ENCODE assay signal across 20 cellular contexts in the genomic region with DNA sequence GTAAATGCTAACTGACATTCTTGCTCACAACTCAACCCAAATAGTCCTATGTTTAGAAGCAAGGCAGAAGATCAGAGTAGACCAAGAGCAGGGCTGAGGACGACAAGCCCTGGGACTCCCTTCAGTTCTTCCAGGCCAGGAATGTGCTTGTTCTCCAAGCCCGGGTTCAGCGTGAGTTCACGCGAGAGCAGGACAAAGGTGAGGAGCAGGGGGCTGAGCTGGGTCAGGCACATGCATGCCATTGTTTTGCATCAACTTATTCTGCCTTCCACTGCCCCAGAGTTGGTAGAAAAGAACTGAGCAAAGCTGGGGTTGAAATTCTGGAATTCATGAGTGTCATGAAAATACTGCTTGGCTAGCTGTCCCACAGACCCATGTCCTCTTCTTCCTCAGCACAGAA.
DNase-seq lines count a peak whose midpoint lies in the region; ATAC-seq, FAIRE-seq and TF ChIP-seq lines count a peak whose summit lies in the region.
"Had no signal": no experiment of that assay in that cellular context is flagged by ENCODE, and none has a peak within 500 bp of the region (broad histone marks: within the 10 kb centered on the region; RNA-seq: fewer than 3 reads in every experiment).

No MANE protein-coding gene starts in this region.

- WGBS in psoas muscle, 3 donors: 57 to 69% (median 68%) methylated on average over 5 of the region's 5 CpGs

- H3K36me3 Mint-ChIP-seq in GM23338 (ENCODE audit: low read depth): no peaks in the 10 kb centered on the region
- H3K36me3 Mint-ChIP-seq: CD8-positive, alpha-beta T cell had no signal

- TF ChIP-seq CTCF in GM23338 (conservative IDR thresholded peaks at IDR 0.05; ENCODE audit: low read depth in 2 of 2): no peak
- no peak for TF ChIP-seq CTCF in kidney (IDR thresholded peaks at IDR 0.05; ENCODE audit: borderline replicate concordance, extremely low read depth, insufficient read depth)
- TF ChIP-seq CTCF in psoas muscle (IDR thresholded peaks at IDR 0.05): no peak

- H3F3A ChIP-seq in GM23338 (replicated peaks; ENCODE audit: low read depth): no peaks in the 10 kb centered on the region

- H3K36me3 ChIP-seq in GM23338 (ENCODE audit: insufficient read depth) (no peaks in the 10 kb centered on the region), NT2/D1 (ENCODE audit: insufficient read depth, insufficient read length, low read length) (no peaks in the 10 kb centered on the region), kidney (ENCODE audit: control insufficient read depth in 1 of 2, insufficient read depth in 2 of 2, low read length in 2 of 2) (no peaks in the 10 kb centered on the region), psoas muscle (ENCODE audit: insufficient read depth in 1 of 2, low read depth in 1 of 2) (no peaks in the 10 kb centered on the region)
- H3K36me3 ChIP-seq: BLaER1, HAP-1 had no signal

- H3K27ac ChIP-seq in GM23338 (ENCODE audit: low read depth): no peak overlapping the region
- no peak overlapping the region for H3K27ac ChIP-seq in kidney (ENCODE audit: low read depth in 2 of 2, low read length in 2 of 2)
- no peak overlapping the region for H3K27ac ChIP-seq in psoas muscle
- H3K27ac ChIP-seq: BLaER1 had no signal

- H4K20me1 ChIP-seq in GM23338 (replicated peaks; ENCODE audit: insufficient read depth): no peaks in the 10 kb centered on the region

- H3K4me1 Mint-ChIP-seq in GM23338: peaks cover 20% of the 10 kb centered on the region

- no peak overlapping the region for H2AFZ ChIP-seq in GM23338

- H3K27me3 Mint-ChIP-seq in GM23338 (ENCODE audit: insufficient read depth, low read depth, poor library complexity): peaks cover 7% of the 10 kb centered on the region

- H3K79me2 ChIP-seq in GM23338 (replicated peaks; ENCODE audit: insufficient read depth): no peaks in the 10 kb centered on the region

- H3K9me2 ChIP-seq in GM23338 (ENCODE audit: insufficient read depth): no peaks in the 10 kb centered on the region

- H3K4me1 ChIP-seq in GM23338 (ENCODE audit: insufficient read depth): no peaks in the 10 kb centered on the region
- H3K4me1 ChIP-seq in NT2/D1 (ENCODE audit: insufficient read depth, insufficient read length): peaks cover 8% of the 10 kb centered on the region
- H3K4me1 ChIP-seq in kidney (ENCODE audit: control insufficient read depth in 1 of 2, insufficient read depth in 1 of 2, low read depth in 1 of 2, low read length in 2 of 2): no peaks in the 10 kb centered on the region
- no peaks in the 10 kb centered on the region for H3K4me1 ChIP-seq in psoas muscle
- H3K4me1 ChIP-seq: HAP-1 had no signal

- DNase-seq in GM23338 (ENCODE audit: low spot score) (peak; percentile 35), NT2/D1 (ENCODE audit: low read depth, low spot score) (peak; percentile 27), kidney (peak; percentile 23), posterior vena cava (ENCODE audit: low spot score) (peak; percentile 38), psoas muscle (no peak), ACHN (no peak), amniotic stem cell (lab: John Stamatoyannopoulos, UW) (no peak)
- no peak for DNase-seq in stimulated activated CD4-positive, alpha-beta T cell treated with anti-CD3 and anti-CD28 coated beads, Interleukin-4, amount 100 ng/mL, for 1 hour
- DNase-seq: CD8-positive, alpha-beta T cell; GF-D8; KG1; NCI-H1092 treated with DMSO at 0.1 percent for 48 hours; NCI-H146; NCI-H2029; NCI-H226; NCI-H524 treated with DMSO at 0.1 percent for 48 hours; OCI-M1; SHP77 had no signal

- H3K9me3 Mint-ChIP-seq in GM23338: no peaks in the 10 kb centered on the region
- H3K9me3 Mint-ChIP-seq: CD8-positive, alpha-beta T cell had no signal

- ATAC-seq in GM23338 (peak; percentile 73), psoas muscle (no peak)
- ATAC-seq: CD8-positive, alpha-beta T cell had no signal

- H3K27ac Mint-ChIP-seq in GM23338: no peak overlapping the region
- H3K27ac Mint-ChIP-seq: CD8-positive, alpha-beta T cell had no signal

- intact Hi-C loops in kidney (cut with DNase I): no loop called here
- intact Hi-C loops in posterior vena cava (cut with DNase I): no loop called here
- intact Hi-C loops in psoas muscle (cut with DNase I): loop anchor here in 1 of 2 donors (10.0 kb wide), 1 partner anchor 63 kb away; no protein-coding TSS in a partner anchor

- H3K9me3 ChIP-seq in NT2/D1 (ENCODE audit: insufficient read depth, low read length) (no peaks in the 10 kb centered on the region), kidney (ENCODE audit: control insufficient read depth in 1 of 2, low read length in 2 of 2) (no peaks in the 10 kb centered on the region), psoas muscle (no peaks in the 10 kb centered on the region)
- H3K9me3 ChIP-seq: BLaER1, HAP-1 had no signal

- no peak overlapping the region for H3K4me3 Mint-ChIP-seq in GM23338
- H3K4me3 Mint-ChIP-seq: CD8-positive, alpha-beta T cell had no signal

- in situ Hi-C loops in ACHN (cut with HindIII; ENCODE audit: low pct_ligation_motif_present, low pct_unique_long_range_greater_than_20kb, low sequenced_read_pairs): no loop called here

- H3K9ac ChIP-seq in NT2/D1 (ENCODE audit: insufficient read length, low read depth) (no peak overlapping the region), kidney (ENCODE audit: low read length in 2 of 2) (no peak overlapping the region)
- H3K9ac ChIP-seq: BLaER1 had no signal

- no peak overlapping the region for H3K4me3 ChIP-seq in GM23338
- no peak overlapping the region for H3K4me3 ChIP-seq in NT2/D1 (ENCODE audit: insufficient read length, low read depth)
- no peak overlapping the region for H3K4me3 ChIP-seq in kidney (ENCODE audit: low read length in 2 of 2)
- H3K4me3 ChIP-seq in psoas muscle: no peak overlapping the region
- H3K4me3 ChIP-seq: BLaER1, HAP-1 had no signal

- FAIRE-seq in kidney (lab: Jason Lieb, UNC): no peak

- H3K27me3 ChIP-seq in GM23338 (ENCODE audit: insufficient read depth) (no peaks in the 10 kb centered on the region), NT2/D1 (ENCODE audit: insufficient read depth, insufficient read length) (no peaks in the 10 kb centered on the region), psoas muscle (ENCODE audit: insufficient read depth in 3 of 3, low read length in 2 of 3) (peaks cover 0 to 4% (median 0%) of the 10 kb centered on the region in 3 donors)
- H3K27me3 ChIP-seq: BLaER1 had no signal

- no peak overlapping the region for H3K4me2 ChIP-seq in GM23338

TF ChIP-seq in GM23338, 12 proteins besides CTCF, POLR2A, EP300 and RAD21 (continues in another document):
- TF ChIP-seq JUNB (IDR thresholded peaks at IDR 0.05; ENCODE audit: unreplicated experiment): no peak
- TF ChIP-seq, protein P1, sequence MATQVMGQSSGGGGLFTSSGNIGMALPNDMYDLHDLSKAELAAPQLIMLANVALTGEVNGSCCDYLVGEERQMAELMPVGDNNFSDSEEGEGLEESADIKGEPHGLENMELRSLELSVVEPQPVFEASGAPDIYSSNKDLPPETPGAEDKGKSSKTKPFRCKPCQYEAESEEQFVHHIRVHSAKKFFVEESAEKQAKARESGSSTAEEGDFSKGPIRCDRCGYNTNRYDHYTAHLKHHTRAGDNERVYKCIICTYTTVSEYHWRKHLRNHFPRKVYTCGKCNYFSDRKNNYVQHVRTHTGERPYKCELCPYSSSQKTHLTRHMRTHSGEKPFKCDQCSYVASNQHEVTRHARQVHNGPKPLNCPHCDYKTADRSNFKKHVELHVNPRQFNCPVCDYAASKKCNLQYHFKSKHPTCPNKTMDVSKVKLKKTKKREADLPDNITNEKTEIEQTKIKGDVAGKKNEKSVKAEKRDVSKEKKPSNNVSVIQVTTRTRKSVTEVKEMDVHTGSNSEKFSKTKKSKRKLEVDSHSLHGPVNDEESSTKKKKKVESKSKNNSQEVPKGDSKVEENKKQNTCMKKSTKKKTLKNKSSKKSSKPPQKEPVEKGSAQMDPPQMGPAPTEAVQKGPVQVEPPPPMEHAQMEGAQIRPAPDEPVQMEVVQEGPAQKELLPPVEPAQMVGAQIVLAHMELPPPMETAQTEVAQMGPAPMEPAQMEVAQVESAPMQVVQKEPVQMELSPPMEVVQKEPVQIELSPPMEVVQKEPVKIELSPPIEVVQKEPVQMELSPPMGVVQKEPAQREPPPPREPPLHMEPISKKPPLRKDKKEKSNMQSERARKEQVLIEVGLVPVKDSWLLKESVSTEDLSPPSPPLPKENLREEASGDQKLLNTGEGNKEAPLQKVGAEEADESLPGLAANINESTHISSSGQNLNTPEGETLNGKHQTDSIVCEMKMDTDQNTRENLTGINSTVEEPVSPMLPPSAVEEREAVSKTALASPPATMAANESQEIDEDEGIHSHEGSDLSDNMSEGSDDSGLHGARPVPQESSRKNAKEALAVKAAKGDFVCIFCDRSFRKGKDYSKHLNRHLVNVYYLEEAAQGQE (IDR thresholded peaks at IDR 0.05; ENCODE audit: unreplicated experiment): no peak
- TF ChIP-seq EZH2phosphoT487 (IDR thresholded peaks at IDR 0.05; ENCODE audit: unreplicated experiment): no peak
- no peak for TF ChIP-seq ZNF114 (CRISPR knock-in tag; IDR thresholded peaks at IDR 0.05)
- TF ChIP-seq CREB1 (CRISPR knock-in tag; IDR thresholded peaks at IDR 0.05; ENCODE audit: low read depth): no peak
- no peak for TF ChIP-seq NANOG (IDR thresholded peaks at IDR 0.05; ENCODE audit: borderline replicate concordance)
- TF ChIP-seq, protein P2, sequence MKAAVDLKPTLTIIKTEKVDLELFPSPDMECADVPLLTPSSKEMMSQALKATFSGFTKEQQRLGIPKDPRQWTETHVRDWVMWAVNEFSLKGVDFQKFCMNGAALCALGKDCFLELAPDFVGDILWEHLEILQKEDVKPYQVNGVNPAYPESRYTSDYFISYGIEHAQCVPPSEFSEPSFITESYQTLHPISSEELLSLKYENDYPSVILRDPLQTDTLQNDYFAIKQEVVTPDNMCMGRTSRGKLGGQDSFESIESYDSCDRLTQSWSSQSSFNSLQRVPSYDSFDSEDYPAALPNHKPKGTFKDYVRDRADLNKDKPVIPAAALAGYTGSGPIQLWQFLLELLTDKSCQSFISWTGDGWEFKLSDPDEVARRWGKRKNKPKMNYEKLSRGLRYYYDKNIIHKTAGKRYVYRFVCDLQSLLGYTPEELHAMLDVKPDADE (IDR thresholded peaks at IDR 0.05): no peak
- TF ChIP-seq POLR2AphosphoS5 (IDR thresholded peaks at IDR 0.05; ENCODE audit: low read depth): no peak
- TF ChIP-seq STAT1 (IDR thresholded peaks at IDR 0.05; ENCODE audit: unreplicated experiment): no peak
- no peak for TF ChIP-seq EZH2 (IDR thresholded peaks at IDR 0.05; ENCODE audit: low read depth, unreplicated experiment)
- no peak for TF ChIP-seq ZNF331 (CRISPR knock-in tag; IDR thresholded peaks at IDR 0.05; ENCODE audit: low read depth)

Comparison
In these comparisons a context has a peak if more than half of its experiments do, and no peak if none do; other contexts are left out.
1. DNase-seq: peak in GM23338 (single experiment), NT2/D1 (single experiment), kidney (single experiment) and posterior vena cava (single experiment); none in psoas muscle (0 of 2), ACHN (single experiment), stimulated activated CD4-positive, alpha-beta T cell treated with anti-CD3 and anti-CD28 coated beads, Interleukin-4, amount 100 ng/mL, for 1 hour (single experiment) and amniotic stem cell (single experiment).